19 cellular contexts compared by ENCODE assay signal in the genomic region with DNA sequence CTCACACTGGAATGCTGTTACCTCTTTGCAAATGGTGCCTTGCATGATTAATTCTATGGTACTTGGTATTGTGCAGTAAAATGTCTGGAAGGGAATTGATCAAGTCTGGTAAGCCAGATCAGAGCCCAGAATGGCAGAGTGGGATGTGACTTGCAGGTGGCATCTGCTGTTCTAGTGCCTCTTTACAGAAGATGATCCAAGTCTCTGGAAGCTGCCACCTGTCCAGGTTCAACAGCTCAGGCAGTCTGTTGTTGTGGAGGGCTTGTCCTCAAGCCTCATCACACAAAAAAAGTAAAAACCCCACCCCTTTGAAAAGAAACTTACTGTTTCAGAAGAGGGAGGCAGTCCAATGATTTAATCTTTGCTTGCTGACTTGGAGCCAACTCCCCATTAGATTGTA. TPM values are rescaled to one million over a fixed set of nuclear protein-coding genes. Genes with fewer than 3 reads are reported as not detected.
DNase-seq lines count a peak whose midpoint lies in the region; TF ChIP-seq lines count a peak whose summit lies in the region.
"Had no signal": no experiment of that assay in that cellular context is flagged by ENCODE, and none has a peak within 500 bp of the region (broad histone marks: within the 10 kb centered on the region; RNA-seq: fewer than 3 reads in every experiment).

No MANE protein-coding gene starts in this region.

- H3K79me2 ChIP-seq in mesendoderm (ENCODE audit: control insufficient read depth, insufficient read depth, low read length) (peaks cover 72% of the 10 kb centered on the region), trophoblast cell (ENCODE audit: control insufficient read depth, insufficient read depth, low read length, poor library complexity) (peaks cover 22% of the 10 kb centered on the region)

- H3K36me3 Mint-ChIP-seq in chondrocyte (ENCODE audit: low read depth) = no peaks in the 10 kb centered on the region
- H3K36me3 Mint-ChIP-seq: CD8-positive, alpha-beta memory T cell had no signal

- no peak overlapping the region for H4K8ac ChIP-seq in mesendoderm (ENCODE audit: low read depth, low read length)
- no peak overlapping the region for H4K8ac ChIP-seq in trophoblast cell (ENCODE audit: low read depth, low read length)

- H4K12ac ChIP-seq in trophoblast cell (ENCODE audit: low read depth, low read length) = no peak overlapping the region

- H2BK120ac ChIP-seq in mesendoderm (ENCODE audit: low read depth, low read length) (no peak overlapping the region), trophoblast cell (ENCODE audit: insufficient read depth, low read length, poor library complexity) (no peak overlapping the region)

- H3K4me2 ChIP-seq in BLaER1 (peak overlapping the region; percentile 76), mesendoderm (ENCODE audit: low read length) (no peak overlapping the region), trophoblast cell (ENCODE audit: low read length) (no peak overlapping the region)
- H3K4me2 ChIP-seq: A549, SK-N-SH had no signal

- DNase-seq in NCI-H524 (lab: John Stamatoyannopoulos, UW) (peak; percentile 66 to 82), chondrocyte (ENCODE audit: low spot score) (no peak), mesendoderm (no peak), NCI-H2196 treated with DMSO at 0.1 percent for 48 hours (lab: John Stamatoyannopoulos, UW; ENCODE audit: unreplicated experiment) (no peak), DMS 273 treated with DMSO at 0.1 percent for 48 hours (lab: John Stamatoyannopoulos, UW) (no peak), trophoblast cell (no peak)
- no peak for DNase-seq in activated CD4-positive, alpha-beta T cell treated with anti-CD3 and anti-CD28 coated beads, Interleukin-2, amount 50 U/mL, for 4 hours
- DNase-seq: CD8-positive, alpha-beta memory T cell; DMS79; KBM-7; MV-4-11; NCI-H1417; NCI-H187 treated with DMSO at 0.1 percent for 48 hours; NCI-H446; NK-92 treated with Interleukin-12 subunit alpha and Interleukin-12 subunit beta, amount 100 ng/mL, for 24 hours; SHP77; SK-N-SH had no signal

- H3K23ac ChIP-seq in mesendoderm (ENCODE audit: low read length) = no peak overlapping the region
- no peak overlapping the region for H3K23ac ChIP-seq in trophoblast cell (ENCODE audit: low read length)

- H3K4me3 Mint-ChIP-seq in chondrocyte (ENCODE audit: unreplicated experiment) = no peak overlapping the region
- H3K4me3 Mint-ChIP-seq: CD8-positive, alpha-beta memory T cell had no signal

- H3K9me3 Mint-ChIP-seq in chondrocyte (ENCODE audit: low read depth) = no peaks in the 10 kb centered on the region
- H3K9me3 Mint-ChIP-seq: CD8-positive, alpha-beta memory T cell had no signal

- H3K9ac ChIP-seq in BLaER1 = no peak overlapping the region
- H3K9ac ChIP-seq in mesendoderm (ENCODE audit: low read length) = no peak overlapping the region
- no peak overlapping the region for H3K9ac ChIP-seq in trophoblast cell (ENCODE audit: low read length)
- H3K9ac ChIP-seq: SK-N-SH had no signal

- H2AK5ac ChIP-seq in mesendoderm (ENCODE audit: low read length) (no peak overlapping the region), trophoblast cell (ENCODE audit: low read length) (no peak overlapping the region)

- H2BK12ac ChIP-seq in trophoblast cell (ENCODE audit: low read length) = no peak overlapping the region

- no peaks in the 10 kb centered on the region for H3K27me3 ChIP-seq in BLaER1
- H3K27me3 ChIP-seq in mesendoderm (ENCODE audit: insufficient read depth, low read length, poor library complexity) = no peaks in the 10 kb centered on the region
- H3K27me3 ChIP-seq in trophoblast cell (ENCODE audit: insufficient read depth, low read length) = no peaks in the 10 kb centered on the region

- TF ChIP-seq CTCF in chondrocyte (IDR thresholded peaks at IDR 0.05) = no peak

- H3K18ac ChIP-seq in mesendoderm (ENCODE audit: low read length) = peak overlapping the region; percentile 40
- H3K18ac ChIP-seq in trophoblast cell (ENCODE audit: low read length) = no peak overlapping the region

- H3K27me3 Mint-ChIP-seq in chondrocyte (ENCODE audit: low read depth) = no peaks in the 10 kb centered on the region

- peaks cover 84% of the 10 kb centered on the region for H4K20me1 ChIP-seq in BLaER1

- H3K27ac ChIP-seq in BLaER1 (no peak overlapping the region), mesendoderm (ENCODE audit: low read depth, low read length) (no peak overlapping the region), trophoblast cell (ENCODE audit: low read depth, low read length) (no peak overlapping the region)
- H3K27ac ChIP-seq: A549 had no signal

- peak overlapping the region; percentile 8 for H3K27ac Mint-ChIP-seq in chondrocyte (ENCODE audit: unreplicated experiment)

- H3K36me3 ChIP-seq in BLaER1 = no peaks in the 10 kb centered on the region
- H3K36me3 ChIP-seq in mesendoderm (ENCODE audit: control insufficient read depth, insufficient read depth, low read length) = no peaks in the 10 kb centered on the region
- H3K36me3 ChIP-seq in trophoblast cell (ENCODE audit: control insufficient read depth in 1 of 2, insufficient read depth in 2 of 2, low read length in 2 of 2) = no peaks in the 10 kb centered on the region

- no peak overlapping the region for H3K14ac ChIP-seq in trophoblast cell (ENCODE audit: low read length)

- H4K91ac ChIP-seq in trophoblast cell (ENCODE audit: low read depth, low read length) = no peak overlapping the region

- H3K4me1 Mint-ChIP-seq in chondrocyte (ENCODE audit: low read depth) = peaks cover 36% of the 10 kb centered on the region

- H3K79me1 ChIP-seq in mesendoderm (ENCODE audit: low read length) (peaks cover 26% of the 10 kb centered on the region), trophoblast cell (ENCODE audit: low read length) (peaks cover 29% of the 10 kb centered on the region)

- peaks cover 57% of the 10 kb centered on the region for H3K4me1 ChIP-seq in BLaER1
- peaks cover 23% of the 10 kb centered on the region for H3K4me1 ChIP-seq in mesendoderm (ENCODE audit: control insufficient read depth, low read depth, low read length)
- H3K4me1 ChIP-seq in trophoblast cell (ENCODE audit: control insufficient read depth in 1 of 2, insufficient read depth in 2 of 2, low read length in 2 of 2) = peaks cover 37 to 45% of the 10 kb centered on the region in 2 experiments

- H4K5ac ChIP-seq in mesendoderm (ENCODE audit: low read length) = no peak overlapping the region

- no peak overlapping the region for H2BK15ac ChIP-seq in mesendoderm (replicated peaks; ENCODE audit: low read depth)

- H2BK5ac ChIP-seq in mesendoderm (ENCODE audit: low read length) (no peak overlapping the region), trophoblast cell (ENCODE audit: low read depth, low read length, poor library complexity) (no peak overlapping the region)

- no peaks in the 10 kb centered on the region for H3K9me3 ChIP-seq in BLaER1
- no peaks in the 10 kb centered on the region for H3K9me3 ChIP-seq in trophoblast cell (ENCODE audit: insufficient read depth, low read depth, low read length)
- H3K9me3 ChIP-seq: A549, SK-N-SH had no signal

- H3K4me3 ChIP-seq in BLaER1 (no peak overlapping the region), mesendoderm (ENCODE audit: low read length) (no peak overlapping the region), trophoblast cell (ENCODE audit: low read depth, low read length) (no peak overlapping the region)
- H3K4me3 ChIP-seq: A549 had no signal

- H3K4ac ChIP-seq in mesendoderm (ENCODE audit: low read depth, low read length) (no peak overlapping the region), trophoblast cell (ENCODE audit: low read depth, low read length) (no peak overlapping the region)

- no peak overlapping the region for H3K56ac ChIP-seq in mesendoderm (ENCODE audit: low read length)

- no peak overlapping the region for H2AFZ ChIP-seq in trophoblast cell (ENCODE audit: insufficient read depth, low read length, poor library complexity)

RNA-seq across cellular contexts. Expression of a gene that starts 17.0 kb away (rescaled TPM):
- total RNA-seq in chondrocyte = 6.7 to 7.7 TPM (median 6.7 TPM) in 3 replicates
- polyA plus RNA-seq in mesendoderm (2013, experiment 1 of 2) = 12.2 TPM
- polyA plus RNA-seq in mesendoderm (2013, experiment 2 of 2) = 11.9 TPM
- polyA plus RNA-seq in trophoblast cell (2013) = 13.0 and 13.6 TPM in 2 replicates

Comparison
In these comparisons a context has a peak if more than half of its experiments do, and no peak if none do; other contexts are left out.
1. DNase-seq: peak in NCI-H524 (2 of 2); none in chondrocyte (single experiment), mesendoderm (single experiment), NCI-H2196 treated with DMSO at 0.1 percent for 48 hours (single experiment), activated CD4-positive, alpha-beta T cell treated with anti-CD3 and anti-CD28 coated beads, Interleukin-2, amount 50 U/mL, for 4 hours (0 of 2), DMS 273 treated with DMSO at 0.1 percent for 48 hours (single experiment) and trophoblast cell (0 of 2).